ENCODE assay signal across 21 cellular contexts in genomic region chr13:41056996-41057711, GRCh38. TPM values are rescaled to one million over a fixed set of nuclear protein-coding genes. Genes with fewer than 3 reads are reported as not detected.
DNase-seq lines count a peak whose midpoint lies in the region; ATAC-seq and TF ChIP-seq lines count a peak whose summit lies in the region.
"Had no signal": no experiment of that assay in that cellular context is flagged by ENCODE, and none has a peak within 500 bp of the region (broad histone marks: within the 10 kb centered on the region; RNA-seq: fewer than 3 reads in every experiment).

No MANE protein-coding gene starts in this region.

- no peaks in the 10 kb centered on the region for H4K20me1 ChIP-seq in OCI-LY7 (ENCODE audit: insufficient read depth, low read length)

- TF ChIP-seq EP300 in suprapubic skin (IDR thresholded peaks at IDR 0.05): no peak

- CTCF ChIA-PET in OCI-LY7 (lab: Charles Lee; ENCODE audit: unreplicated experiment): interaction anchor here (1.0 kb wide), 1 partner anchor 84 kb away, joined by 3 read pairs; no protein-coding TSS in a partner anchor

- H3K27ac ChIP-seq in OCI-LY7 (ENCODE audit: low read depth, low read length, poor library complexity, severe bottlenecking) (peak overlapping the region; percentile 83), liver (ENCODE audit: low read depth in 1 of 2, low read length in 2 of 2) (peak overlapping the region in 1 of 2 donors; percentile 19), suprapubic skin (no peak overlapping the region), colonic mucosa (no peak overlapping the region)
- H3K27ac ChIP-seq: C4-2B had no signal

- WGBS in liver: 65% methylated on average over 9 of the region's 9 CpGs
- WGBS in suprapubic skin: 76% methylated on average over 9 of the region's 9 CpGs

- no peak for TF ChIP-seq POLR2A in suprapubic skin (IDR thresholded peaks at IDR 0.05)

- ATAC-seq in Right ventricle myocardium superior (ENCODE audit: poor library complexity): no peak
- ATAC-seq: sciatic nerve had no signal

- H3K4me1 ChIP-seq in OCI-LY7 (ENCODE audit: insufficient read depth, low read length, poor library complexity, severe bottlenecking) (peaks cover 68% of the 10 kb centered on the region), liver (ENCODE audit: control insufficient read depth in 4 of 4, insufficient read depth in 4 of 4, low read length in 3 of 4) (peaks cover 10 to 61% (median 44%) of the 10 kb centered on the region in 4 donors), suprapubic skin (peaks cover 70% of the 10 kb centered on the region), colonic mucosa (peaks cover 26% of the 10 kb centered on the region)
- H3K4me1 ChIP-seq: breast epithelium had no signal

- no peaks in the 10 kb centered on the region for H3K27me3 ChIP-seq in liver (ENCODE audit: control insufficient read depth in 4 of 4, insufficient read depth in 4 of 4, low read length in 3 of 4)
- H3K27me3 ChIP-seq in suprapubic skin: no peaks in the 10 kb centered on the region
- H3K27me3 ChIP-seq in colonic mucosa: no peaks in the 10 kb centered on the region
- H3K27me3 ChIP-seq: breast epithelium had no signal

- H3K36me3 ChIP-seq in OCI-LY7 (ENCODE audit: insufficient read depth, low read length): no peaks in the 10 kb centered on the region; the same call in 1 of the 2 replicates
- H3K36me3 ChIP-seq in liver (ENCODE audit: control insufficient read depth in 4 of 4, insufficient read depth in 3 of 4, low read depth in 1 of 4, low read length in 3 of 4): no peaks in the 10 kb centered on the region
- no peaks in the 10 kb centered on the region for H3K36me3 ChIP-seq in suprapubic skin
- no peaks in the 10 kb centered on the region for H3K36me3 ChIP-seq in colonic mucosa
- H3K36me3 ChIP-seq: breast epithelium had no signal

- POLR2A ChIA-PET in OCI-LY7 (lab: Charles Lee): interaction anchor here (0.6 to 2.7 kb wide), 10 partner anchors 25 to 256 kb away, joined by 3 to 7 read pairs (median 4); partner anchors contain the start of gene ELF1

- no peak overlapping the region for H2AFZ ChIP-seq in OCI-LY7 (ENCODE audit: low read length)

- TF ChIP-seq RAD21 in liver (IDR thresholded peaks at IDR 0.05): no peak

- H3K9me2 ChIP-seq in OCI-LY7 (ENCODE audit: insufficient read depth, low read length): no peaks in the 10 kb centered on the region

- BruUV-seq in OCI-LY7 (replicated peaks; lab: Mats Ljungman, UMichigan): no TSS peak

- intact Hi-C loops in cardiac septum (cut with DNase I) (loop anchor here (5.0 kb wide), 1 partner anchor 135 kb away; no protein-coding TSS in a partner anchor), Right ventricle myocardium superior (cut with DNase I) (loop anchor here (10.0 kb wide), 1 partner anchor 132 kb away; no protein-coding TSS in a partner anchor), OCI-LY7 (cut with micrococcal nuclease; ENCODE audit: unreplicated experiment) (no loop called here), posterior cingulate gyrus (cut with DNase I) (no loop called here), colonic mucosa (cut with DNase I) (loop anchor here (10.0 kb wide), 3 partner anchors 62 to 262 kb away; no protein-coding TSS in a partner anchor)

- DNase-seq in cardiac septum (ENCODE audit: low spot score): peak; percentile 39
- no peak for DNase-seq in Right ventricle myocardium superior
- no peak for DNase-seq in OCI-LY7 (ENCODE audit: low spot score)
- no peak for DNase-seq in suprapubic skin (ENCODE audit: low spot score in 2 of 2)
- DNase-seq in HuH-7.5 (ENCODE audit: low spot score): no peak
- no peak for DNase-seq in posterior cingulate gyrus
- no peak for DNase-seq in colonic mucosa
- DNase-seq: activated CD4-positive, alpha-beta T cell treated with anti-CD3 and anti-CD28 coated beads, Interleukin-2, amount 10 ng/mL, durations not matched to agents 7 days and 5 days; activated effector memory CD4-positive, alpha-beta T cell treated with Interleukin-2 at 50 U/mL for 16 hours; dermis blood vessel endothelial cell; DMS153; naive B cell; NCI-H146; NCI-H2171; NCI-H69; SHP77 treated with DMSO at 0.1 percent for 48 hours; stimulated activated naive CD4-positive, alpha-beta T cell had no signal

- TF ChIP-seq CTCF in OCI-LY7 (conservative IDR thresholded peaks at IDR 0.05; ENCODE audit: low read length): no peak
- no peak for TF ChIP-seq CTCF in liver (IDR thresholded peaks at IDR 0.05; ENCODE audit: low read depth, low read length, missing input control)
- TF ChIP-seq CTCF in suprapubic skin (IDR thresholded peaks at IDR 0.05): no peak
- no peak for TF ChIP-seq CTCF in colonic mucosa (IDR thresholded peaks at IDR 0.05)

- peak overlapping the region; percentile 86 for H3K4me2 ChIP-seq in OCI-LY7 (ENCODE audit: low read length)

- H3K4me3 ChIP-seq in OCI-LY7 (ENCODE audit: low read depth, low read length, poor library complexity, severe bottlenecking): peak overlapping the region; percentile 74
- H3K4me3 ChIP-seq in liver (ENCODE audit: low read depth in 1 of 3, low read length in 3 of 3): no peak overlapping the region
- H3K4me3 ChIP-seq in suprapubic skin: peak overlapping the region; percentile 63
- no peak overlapping the region for H3K4me3 ChIP-seq in colonic mucosa

- no peaks in the 10 kb centered on the region for H3K9me3 ChIP-seq in OCI-LY7 (ENCODE audit: low read length)
- no peaks in the 10 kb centered on the region for H3K9me3 ChIP-seq in liver (ENCODE audit: control insufficient read depth in 4 of 4, low read length in 3 of 4)
- H3K9me3 ChIP-seq in suprapubic skin: no peaks in the 10 kb centered on the region
- no peaks in the 10 kb centered on the region for H3K9me3 ChIP-seq in colonic mucosa
- H3K9me3 ChIP-seq: breast epithelium had no signal

- H3K9ac ChIP-seq in liver (ENCODE audit: low read depth in 1 of 2, low read length in 2 of 2) (no peak overlapping the region), colonic mucosa (ENCODE audit: low read depth in 2 of 2, low read length in 2 of 2) (peak overlapping the region in 1 of 2 donors; percentile 23)

- peaks cover 87% of the 10 kb centered on the region for H3K79me2 ChIP-seq in OCI-LY7 (ENCODE audit: insufficient read depth, low read depth, low read length)

TF ChIP-seq in liver, 16 proteins besides CTCF, POLR2A, EP300 and RAD21:
- TF ChIP-seq RXRA (IDR thresholded peaks at IDR 0.05) (no peak), HNF4G (IDR thresholded peaks at IDR 0.05) (no peak), HNF4A (conservative IDR thresholded peaks at IDR 0.05) (peak; percentile 17 to 26)

RNA-seq across cellular contexts. Expression of gene WBP4, which starts 4.2 kb away (rescaled TPM):
- total RNA-seq in cardiac septum (18.1 TPM), Right ventricle myocardium superior (18.6 TPM), OCI-LY7 (2022) (7.3 and 8.6 TPM in 2 replicates), liver (1 to 10 TPM; 4.9 to 6.8 TPM), suprapubic skin (10 to 100 TPM in 3 of 4 donors, 1 to 10 TPM in 1; 6.1 to 14.6 (median 11.5) TPM), colonic mucosa (1 to 10 TPM; 5.8 to 7.5 TPM)
- total RNA-seq in OCI-LY7 (2014; rRNA removed; shearing (Covaris generic)): 5.9 and 7.9 TPM in 2 replicates
- polyA plus RNA-seq in liver: 1 to 10 TPM; 3.9 to 6.0 TPM

RNA-seq across cellular contexts. Expression of gene ELF1, which starts 38.0 kb away (rescaled TPM):
- total RNA-seq in cardiac septum: 36.6 TPM
- total RNA-seq in Right ventricle myocardium superior: 33.9 TPM
- total RNA-seq in OCI-LY7 (2014; rRNA removed; shearing (Covaris generic)): 106 and 111 TPM in 2 replicates
- 248 and 276 TPM in 2 replicates for total RNA-seq in OCI-LY7 (2022)
- 10 to 100 TPM; 36.3 to 57.2 TPM for total RNA-seq in liver
- polyA plus RNA-seq in liver: 10 to 100 TPM; 15.3 to 16.6 TPM
- total RNA-seq in suprapubic skin: 100 to 1,000 TPM in 3 of 4 donors, 10 to 100 TPM in 1; 81.7 to 123 (median 111) TPM
- 100 to 1,000 TPM in 1 of 2 donors, 10 to 100 TPM in 1; 72.2 to 120 TPM for total RNA-seq in colonic mucosa

Comparison
In these comparisons a context has a peak if more than half of its experiments do, and no peak if none do; other contexts are left out.
1. H3K4me3 ChIP-seq: peak in OCI-LY7 (single experiment) and suprapubic skin (single experiment); none in liver (0 of 3) and colonic mucosa (single experiment).
2. intact Hi-C loops: an anchor here in cardiac septum (5.0 kb wide), Right ventricle myocardium superior (10.0 kb wide) and colonic mucosa (10.0 kb wide); none called in OCI-LY7 and posterior cingulate gyrus.